21 cellular contexts compared by ENCODE assay signal in genomic region chrX:145865082-145865481, GRCh38. TPM values are rescaled to one million over a fixed set of nuclear protein-coding genes. Genes with fewer than 3 reads are reported as not detected.
DNase-seq lines count a peak whose midpoint lies in the region; FAIRE-seq and TF ChIP-seq lines count a peak whose summit lies in the region.
"Had no signal": no experiment of that assay in that cellular context is flagged by ENCODE, and none has a peak within 500 bp of the region (broad histone marks: within the 10 kb centered on the region; RNA-seq: fewer than 3 reads in every experiment).

No MANE protein-coding gene starts in this region.

- DNase-seq in hepatocyte (ENCODE audit: low spot score) (peak; percentile 13), left kidney (ENCODE audit: low read depth, low spot score) (peak; percentile 50), progenitor cell of endocrine pancreas (ENCODE audit: low spot score, unreplicated experiment) (no peak), NCI-H146 treated with DMSO at 0.1 percent for 48 hours (lab: John Stamatoyannopoulos, UW; ENCODE audit: unreplicated experiment) (no peak), breast epithelium (ENCODE audit: low spot score in 2 of 2) (no peak), frontal cortex (ENCODE audit: low spot score in 2 of 2) (no peak)
- DNase-seq: CD8-positive, alpha-beta T cell; COR-L47; DMS153; DMS79 treated with DMSO at 0.1 percent for 48 hours; EL; H7 had no signal

- no peak for TF ChIP-seq POLR2A in breast epithelium (IDR thresholded peaks at IDR 0.05)

- H3K27ac ChIP-seq in hepatocyte (no peak overlapping the region), breast epithelium (no peak overlapping the region)
- H3K27ac ChIP-seq: A549 had no signal

- WGBS in hepatocyte (ENCODE audit: low lambda C conversion rate, missing lambda C conversion rate), result 37% methylated on average over 4 of the region's 4 CpGs

- no peaks in the 10 kb centered on the region for H3K79me2 ChIP-seq in hepatocyte

- H3K36me3 ChIP-seq in hepatocyte (replicated peaks; ENCODE audit: insufficient read depth, low read depth) (no peaks in the 10 kb centered on the region), breast epithelium (no peaks in the 10 kb centered on the region)

- no peak overlapping the region for H3K27ac Mint-ChIP-seq in progenitor cell of endocrine pancreas
- H3K27ac Mint-ChIP-seq: CD14-positive monocyte; CD8-positive, alpha-beta T cell; GM23338 had no signal

- H3K9me3 Mint-ChIP-seq in progenitor cell of endocrine pancreas (ENCODE audit: low read depth), result peaks cover 44% of the 10 kb centered on the region
- H3K9me3 Mint-ChIP-seq: CD8-positive, alpha-beta T cell had no signal

- H4K20me1 ChIP-seq in hepatocyte (ENCODE audit: insufficient read depth, poor library complexity, severe bottlenecking), result no peaks in the 10 kb centered on the region

- no peak overlapping the region for H3K4me2 ChIP-seq in hepatocyte
- H3K4me2 ChIP-seq: A549, GM23338 had no signal

- H3K4me3 Mint-ChIP-seq in progenitor cell of endocrine pancreas (ENCODE audit: low read depth), result peak overlapping the region; percentile 14
- H3K4me3 Mint-ChIP-seq: CD14-positive monocyte; CD8-positive, alpha-beta T cell; GM23338 had no signal

- H3K4me3 ChIP-seq in hepatocyte (no peak overlapping the region), breast epithelium (no peak overlapping the region)
- H3K4me3 ChIP-seq: A549, GM23338 had no signal

- FAIRE-seq in frontal cortex (lab: Jason Lieb, UNC), result no peak
- FAIRE-seq: A549, D721Med, G401.6, GM12891 had no signal

- H3K9me2 ChIP-seq in hepatocyte (replicated peaks; ENCODE audit: insufficient read depth), result no peaks in the 10 kb centered on the region

- no peaks in the 10 kb centered on the region for H3K4me1 ChIP-seq in hepatocyte (ENCODE audit: insufficient read depth)
- H3K4me1 ChIP-seq in breast epithelium, result no peaks in the 10 kb centered on the region
- H3K4me1 ChIP-seq: A549 had no signal

- no peak for TF ChIP-seq CTCF in hepatocyte (IDR thresholded peaks at IDR 0.05; ENCODE audit: poor library complexity)
- no peak for TF ChIP-seq CTCF in progenitor cell of endocrine pancreas (IDR thresholded peaks at IDR 0.05; ENCODE audit: unreplicated experiment)
- TF ChIP-seq CTCF in breast epithelium (IDR thresholded peaks at IDR 0.05), result no peak

- H2AFZ ChIP-seq in hepatocyte, result no peak overlapping the region
- H2AFZ ChIP-seq: GM23338 had no signal

- no peaks in the 10 kb centered on the region for H3K9me3 ChIP-seq in hepatocyte (ENCODE audit: low read depth)
- peaks cover 0 to 14% of the 10 kb centered on the region in 2 donors for H3K9me3 ChIP-seq in breast epithelium
- H3K9me3 ChIP-seq: A549 had no signal

- H3K27me3 Mint-ChIP-seq in progenitor cell of endocrine pancreas, result no peaks in the 10 kb centered on the region

- H3K4me1 Mint-ChIP-seq in progenitor cell of endocrine pancreas (ENCODE audit: low read depth), result peaks cover 12% of the 10 kb centered on the region
- H3K4me1 Mint-ChIP-seq: CD14-positive monocyte had no signal

- no peaks in the 10 kb centered on the region for H3K36me3 Mint-ChIP-seq in progenitor cell of endocrine pancreas (ENCODE audit: insufficient read depth)
- H3K36me3 Mint-ChIP-seq: CD14-positive monocyte; CD8-positive, alpha-beta T cell had no signal

- H3K27me3 ChIP-seq in hepatocyte, result no peaks in the 10 kb centered on the region
- H3K27me3 ChIP-seq in breast epithelium, result no peaks in the 10 kb centered on the region

- intact Hi-C loops in breast epithelium (cut with DNase I; ENCODE audit: low total_unique reads), result no loop called here

RNA-seq across cellular contexts. Expression of gene SLITRK2, which starts 47.5 kb away (rescaled TPM):
- total RNA-seq in hepatocyte, result 0.03 and 0.04 TPM in 2 replicates
- polyA plus RNA-seq in hepatocyte, result 0.16 TPM in 1 of 2 replicates, not detected in the other
- total RNA-seq in progenitor cell of endocrine pancreas, result 11.6 and 16.0 TPM in 2 replicates
- 1 to 10 TPM in 1 of 3 donors, under 1 TPM in 2; under 0.01 to 2.1 (median 0.15) TPM for total RNA-seq in breast epithelium
- 3.7 TPM for total RNA-seq in frontal cortex
- total RNA-seq: CD8-positive, alpha-beta T cell; HT-29 had no signal
- polyA plus RNA-seq: A549, AG04450, BJ, CD14-positive monocyte had no signal

Comparison
In these comparisons a context has a peak if more than half of its experiments do, and no peak if none do; other contexts are left out.
1. DNase-seq: peak in hepatocyte (single experiment) and left kidney (single experiment); none in progenitor cell of endocrine pancreas (single experiment), NCI-H146 treated with DMSO at 0.1 percent for 48 hours (single experiment), breast epithelium (0 of 2) and frontal cortex (0 of 2).